In the genomic region with DNA sequence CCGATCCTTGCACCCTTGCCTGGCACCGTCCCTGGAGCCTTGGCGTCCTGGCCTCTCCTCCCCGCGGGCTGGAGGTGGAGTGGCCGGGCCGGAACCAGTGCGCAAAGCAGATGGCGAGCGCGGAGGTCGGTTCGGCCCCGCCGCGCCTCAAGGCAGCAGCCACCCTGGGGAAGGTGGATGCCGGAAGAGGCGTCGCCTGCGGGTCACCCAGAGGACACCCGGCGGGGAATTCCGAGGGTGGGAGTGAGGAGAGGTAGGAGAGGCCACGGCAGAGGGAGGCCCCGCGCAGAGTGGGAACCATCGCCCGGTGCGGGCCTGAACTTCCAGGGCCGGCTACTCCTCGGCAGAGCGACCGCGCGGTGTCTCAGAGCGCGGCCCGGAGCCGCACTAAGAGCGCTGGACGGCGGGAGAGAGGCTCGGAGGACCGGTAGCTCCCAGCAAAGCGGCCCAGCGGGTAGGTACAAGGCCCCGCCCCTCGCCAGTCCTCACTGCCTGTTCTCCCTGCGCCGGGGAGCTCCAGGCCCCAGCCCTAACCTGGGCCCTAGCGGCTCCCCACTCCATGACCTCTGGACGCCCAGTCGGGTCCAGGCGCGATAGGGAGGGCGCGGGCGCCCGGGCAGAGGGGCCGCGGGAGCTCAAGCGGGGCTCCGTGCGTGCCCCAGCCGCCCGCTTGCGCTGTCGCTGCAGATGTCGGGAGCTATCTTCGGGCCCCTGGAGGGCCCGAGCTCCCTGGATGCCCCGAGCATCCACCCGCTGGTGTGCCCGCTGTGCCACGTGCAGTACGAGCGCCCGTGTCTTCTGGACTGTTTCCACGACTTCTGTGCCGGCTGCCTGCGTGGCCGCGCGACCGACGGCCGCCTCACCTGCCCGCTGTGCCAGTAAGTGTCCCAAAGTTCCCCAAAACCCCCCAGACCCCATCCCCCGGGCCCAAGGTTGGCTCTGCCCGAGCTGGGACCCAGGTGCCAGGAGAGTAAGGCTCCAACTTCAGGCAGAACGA, we compare ENCODE assay signal across 8 cellular contexts. TPM values are rescaled to one million over a fixed set of nuclear protein-coding genes. Genes with fewer than 3 reads are reported as not detected.
DNase-seq lines count a peak whose midpoint lies in the region; ATAC-seq and TF ChIP-seq lines count a peak whose summit lies in the region.

A gene with protein sequence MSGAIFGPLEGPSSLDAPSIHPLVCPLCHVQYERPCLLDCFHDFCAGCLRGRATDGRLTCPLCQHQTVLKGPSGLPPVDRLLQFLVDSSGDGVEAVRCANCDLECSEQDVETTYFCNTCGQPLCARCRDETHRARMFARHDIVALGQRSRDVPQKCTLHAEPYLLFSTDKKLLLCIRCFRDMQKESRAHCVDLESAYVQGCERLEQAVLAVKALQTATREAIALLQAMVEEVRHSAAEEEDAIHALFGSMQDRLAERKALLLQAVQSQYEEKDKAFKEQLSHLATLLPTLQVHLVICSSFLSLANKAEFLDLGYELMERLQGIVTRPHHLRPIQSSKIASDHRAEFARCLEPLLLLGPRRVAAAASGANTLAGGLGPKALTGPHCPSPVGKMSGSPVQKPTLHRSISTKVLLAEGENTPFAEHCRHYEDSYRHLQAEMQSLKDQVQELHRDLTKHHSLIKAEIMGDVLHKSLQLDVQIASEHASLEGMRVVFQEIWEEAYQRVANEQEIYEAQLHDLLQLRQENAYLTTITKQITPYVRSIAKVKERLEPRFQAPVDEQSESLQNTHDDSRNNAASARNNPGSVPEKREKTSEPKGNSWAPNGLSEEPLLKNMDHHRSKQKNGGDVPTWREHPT (plus strand): TSS at position 271 of the 997 bp plus-strand sequence. CDS start 417 bp downstream, at position 688.

- peak within 1 kb of the TSS; percentile 87 for H3K4me3 Mint-ChIP-seq in CD4-positive, alpha-beta T cell
- H3K4me3 Mint-ChIP-seq in natural killer cell treated with Interleukin-12 subunit alpha and Interleukin-12 subunit beta and Interleukin-15 and Interleukin-18, amount 100 ng/mL, for 72 hours, result peak within 1 kb of the TSS; percentile 55

- H4K20me1 ChIP-seq in MM.1S (ENCODE audit: insufficient read depth, low read length), result no peaks in the 10 kb centered on the region

- H3K27ac ChIP-seq in CD4-positive, alpha-beta T cell (ENCODE audit: low read depth, low read length), result no peak within 1 kb of the TSS
- H3K27ac ChIP-seq in MM.1S (ENCODE audit: low read length) (no peak within 1 kb of the TSS; the same call in 1 of the 2 replicates), esophagus (ENCODE audit: low read depth in 2 of 2, low read length in 1 of 2) (peak within 1 kb of the TSS; percentile 80 to 94), thoracic aorta (peak within 1 kb of the TSS; percentile 71 to 85)

- peaks cover 13% of the 10 kb centered on the region for H3K4me1 Mint-ChIP-seq in CD4-positive, alpha-beta T cell (ENCODE audit: low read depth)
- peaks cover 0 to 3% of the 10 kb centered on the region in 2 donors for H3K4me1 Mint-ChIP-seq in natural killer cell treated with Interleukin-12 subunit alpha and Interleukin-12 subunit beta and Interleukin-15 and Interleukin-18, amount 100 ng/mL, for 72 hours (ENCODE audit: low read depth in 2 of 2)

- H3K79me2 ChIP-seq in MM.1S (ENCODE audit: low read length), result no peaks in the 10 kb centered on the region

- H3K27me3 Mint-ChIP-seq in CD4-positive, alpha-beta T cell, result peaks cover 15% of the 10 kb centered on the region
- peaks cover 0 to 6% of the 10 kb centered on the region in 2 donors for H3K27me3 Mint-ChIP-seq in natural killer cell treated with Interleukin-12 subunit alpha and Interleukin-12 subunit beta and Interleukin-15 and Interleukin-18, amount 100 ng/mL, for 72 hours

- CTCF ChIA-PET in CD4-positive, alpha-beta T cell (lab: Charles Lee), result no interaction called here

- intact Hi-C loops in CD4-positive, alpha-beta T cell (cut with DNase I, micrococcal nuclease), result loop anchor here in 1 of 2 experiments (10.0 kb wide), 2 partner anchors 181 to 499 kb away; a partner anchor contains a TSS

- no peaks in the 10 kb centered on the region for H3K9me3 Mint-ChIP-seq in CD4-positive, alpha-beta T cell
- no peaks in the 10 kb centered on the region for H3K9me3 Mint-ChIP-seq in natural killer cell treated with Interleukin-12 subunit alpha and Interleukin-12 subunit beta and Interleukin-15 and Interleukin-18, amount 100 ng/mL, for 72 hours

- peak within 1 kb of the TSS; percentile 78 for H2AFZ ChIP-seq in MM.1S (ENCODE audit: low read length)

- H3K36me3 ChIP-seq in MM.1S (replicated peaks; ENCODE audit: insufficient read depth, low read length), result no peaks in the 10 kb centered on the region
- peaks cover 0 to 16% of the 10 kb centered on the region in 2 donors for H3K36me3 ChIP-seq in esophagus (ENCODE audit: control insufficient read depth in 2 of 2, insufficient read depth in 2 of 2, low read length in 1 of 2)
- H3K36me3 ChIP-seq in thoracic aorta, result no peaks in the 10 kb centered on the region

- H3K27ac Mint-ChIP-seq in CD4-positive, alpha-beta T cell, result no peak within 1 kb of the TSS
- H3K27ac Mint-ChIP-seq in natural killer cell treated with Interleukin-12 subunit alpha and Interleukin-12 subunit beta and Interleukin-15 and Interleukin-18, amount 100 ng/mL, for 72 hours, result no peak within 1 kb of the TSS

- H3K27me3 ChIP-seq in CD4-positive, alpha-beta T cell (ENCODE audit: control insufficient read depth, insufficient read depth, low read length), result peaks cover 37% of the 10 kb centered on the region
- H3K27me3 ChIP-seq in MM.1S (replicated peaks; ENCODE audit: insufficient read depth, low read length) (peaks cover 23% of the 10 kb centered on the region), esophagus (ENCODE audit: control insufficient read depth in 1 of 2, insufficient read depth in 2 of 2, low read length in 2 of 2) (no peaks in the 10 kb centered on the region), thoracic aorta (replicated peaks; ENCODE audit: insufficient read depth) (no peaks in the 10 kb centered on the region)

- no peaks in the 10 kb centered on the region for H3K9me2 ChIP-seq in MM.1S (replicated peaks; ENCODE audit: insufficient read depth, low read length)

- H3K4me1 ChIP-seq in MM.1S (ENCODE audit: low read length) (no peaks in the 10 kb centered on the region), esophagus (ENCODE audit: control insufficient read depth in 2 of 2, insufficient read depth in 2 of 2, low read length in 1 of 2) (peaks cover 0 to 21% of the 10 kb centered on the region in 2 donors), thoracic aorta (ENCODE audit: control insufficient read depth in 1 of 2, low read depth in 2 of 2) (peaks cover 8 to 17% of the 10 kb centered on the region in 2 donors)

- no peak for TF ChIP-seq CTCF in CD4-positive, alpha-beta T cell (IDR thresholded peaks at IDR 0.05)
- TF ChIP-seq CTCF in MM.1S (IDR thresholded peaks at IDR 0.05; ENCODE audit: low read length) (no peak), thoracic aorta (IDR thresholded peaks at IDR 0.05) (no peak)

- H3K4me2 ChIP-seq in MM.1S (ENCODE audit: low read depth, low read length), result peak within 1 kb of the TSS; percentile 65

- H3K36me3 Mint-ChIP-seq in CD4-positive, alpha-beta T cell (ENCODE audit: low read depth), result no peaks in the 10 kb centered on the region
- no peaks in the 10 kb centered on the region for H3K36me3 Mint-ChIP-seq in natural killer cell treated with Interleukin-12 subunit alpha and Interleukin-12 subunit beta and Interleukin-15 and Interleukin-18, amount 100 ng/mL, for 72 hours

- POLR2A ChIA-PET in CD4-positive, alpha-beta T cell (lab: Charles Lee), result interaction anchor here (1.8 kb wide), 1 partner anchor 30 kb away, joined by 5 read pairs; a partner anchor contains a TSS

- peak within 1 kb of the TSS; percentile 52; the same call in 1 of the 2 replicates for H3K9ac ChIP-seq in MM.1S (ENCODE audit: low read length)

- H3F3A ChIP-seq in MM.1S (ENCODE audit: insufficient read depth, low read length), result no peaks in the 10 kb centered on the region

- DNase-seq in CD4-positive, alpha-beta T cell, result peak in 8 of 10 experiments; percentile 22 to 49 (median 32)
- peak; percentile 65 for DNase-seq in MM.1S
- DNase-seq in activated CD8-positive, alpha-beta memory T cell treated with anti-CD3 and anti-CD28 coated beads, Interleukin-2, amount 50 U/mL, for 4 hours, result peak; percentile 37
- DNase-seq in natural killer cell treated with Interleukin-12 subunit alpha and Interleukin-12 subunit beta and Interleukin-15 and Interleukin-18, amount 100 ng/mL, for 72 hours (ENCODE audit: low spot score), result peak; percentile 71
- no peak for DNase-seq in thoracic aorta (ENCODE audit: low spot score)
- no peak for DNase-seq in D341Med (ENCODE audit: low spot score)

- WGBS in esophagus, 2 donors, result 3 to 11% methylated on average over 74 to 91 of the region's 91 CpGs

- H3K9me3 ChIP-seq in CD4-positive, alpha-beta T cell (ENCODE audit: control insufficient read depth, low read length), result no peaks in the 10 kb centered on the region
- no peaks in the 10 kb centered on the region for H3K9me3 ChIP-seq in MM.1S (replicated peaks; ENCODE audit: insufficient read depth, low read length)
- H3K9me3 ChIP-seq in esophagus (ENCODE audit: control insufficient read depth in 2 of 2, insufficient read depth in 1 of 2, low read depth in 1 of 2, low read length in 1 of 2), result no peaks in the 10 kb centered on the region
- no peaks in the 10 kb centered on the region for H3K9me3 ChIP-seq in thoracic aorta

- H3K4me3 ChIP-seq in MM.1S (ENCODE audit: low read length) (peak within 1 kb of the TSS; percentile 67), esophagus (ENCODE audit: low read depth in 1 of 2, low read length in 2 of 2) (peak within 1 kb of the TSS; percentile 56 to 87), thoracic aorta (peak within 1 kb of the TSS; percentile 93)

- ATAC-seq in CD4-positive, alpha-beta T cell (ENCODE audit: poor library complexity), result peak; percentile 71
- peak; percentile 48 for ATAC-seq in GM19467 (IDR thresholded peaks at IDR 0.05; ENCODE audit: unreplicated experiment)
- peak; percentile 78 to 85 for ATAC-seq in natural killer cell treated with Interleukin-12 subunit alpha and Interleukin-12 subunit beta and Interleukin-15 and Interleukin-18, amount 100 ng/mL, for 72 hours
- peak; percentile 11 for ATAC-seq in thoracic aorta (ENCODE audit: insufficient number of reproducible peaks, low FRiP score, low read depth)

RNA-seq across cellular contexts. Expression of the gene that starts here (rescaled TPM):
- 1 to 10 TPM; 5.4 to 6.8 TPM for total RNA-seq in CD4-positive, alpha-beta T cell
- 10 to 100 TPM; 17.0 to 68.0 TPM for polyA plus RNA-seq in esophagus
- total RNA-seq in natural killer cell treated with Interleukin-12 subunit alpha and Interleukin-12 subunit beta and Interleukin-15 and Interleukin-18, amount 100 ng/mL, for 72 hours, result 10 to 100 TPM in 1 of 2 donors, 1 to 10 TPM in 1; 4.2 to 14.2 TPM
- 10 to 100 TPM; 30.5 to 50.1 TPM for total RNA-seq in thoracic aorta

Comparison
In these comparisons a context has a peak if more than half of its experiments do, and no peak if none do; other contexts are left out.
1. ATAC-seq: peak in every context shown above with its lines; median percentile 82 in natural killer cell treated with Interleukin-12 subunit alpha and Interleukin-12 subunit beta and Interleukin-15 and Interleukin-18, amount 100 ng/mL, for 72 hours; 71 in CD4-positive, alpha-beta T cell; 48 in GM19467; 11 in thoracic aorta.
2. DNase-seq: peak in CD4-positive, alpha-beta T cell (8 of 10), MM.1S (single experiment), activated CD8-positive, alpha-beta memory T cell treated with anti-CD3 and anti-CD28 coated beads, Interleukin-2, amount 50 U/mL, for 4 hours (single experiment) and natural killer cell treated with Interleukin-12 subunit alpha and Interleukin-12 subunit beta and Interleukin-15 and Interleukin-18, amount 100 ng/mL, for 72 hours (single experiment); none in thoracic aorta (single experiment) and D341Med (single experiment).
3. H3K27ac ChIP-seq: peak in esophagus (2 of 2) and thoracic aorta (2 of 2); none in CD4-positive, alpha-beta T cell (single experiment) and MM.1S (single experiment).
4. Peak in every context shown above with its lines, with median percentiles within 50 percentile points of each other: H3K4me3 ChIP-seq.